In the genomic region with DNA sequence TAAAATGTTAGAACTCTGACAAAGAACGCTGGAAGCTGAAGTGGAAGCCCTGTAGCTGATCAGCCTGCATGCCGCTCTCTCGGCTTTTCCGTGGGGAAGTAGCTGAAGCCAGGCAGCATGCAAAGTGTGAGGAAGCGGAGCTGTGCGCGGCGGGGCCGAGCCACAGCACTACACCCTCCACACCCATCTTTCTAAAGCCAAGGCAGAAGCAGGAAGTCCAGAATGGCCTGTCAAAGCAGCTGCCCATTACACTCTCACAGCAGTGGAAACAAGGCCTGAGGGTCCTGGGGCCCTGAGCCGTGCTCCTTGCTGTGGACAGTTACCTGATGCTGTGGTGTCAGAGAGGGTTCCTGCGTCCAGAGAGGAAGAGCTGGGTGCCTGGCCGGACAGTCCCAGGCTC, we compare ENCODE assay signal across 1 cellular context.
TF ChIP-seq lines count a peak whose summit lies in the region.

No MANE protein-coding gene starts in this region.

TF ChIP-seq in HepG2, 621 proteins besides CTCF, POLR2A, EP300 and RAD21:
- TF ChIP-seq NFIC (IDR thresholded peaks at IDR 0.05; ENCODE audit: low read length) = no peak
- TF ChIP-seq TOPORS (CRISPR knock-in tag; IDR thresholded peaks at IDR 0.05) = no peak
- no peak for TF ChIP-seq ZNF761 (CRISPR knock-in tag; conservative IDR thresholded peaks at IDR 0.05)
- TF ChIP-seq TBP (CRISPR knock-in tag; IDR thresholded peaks at IDR 0.05) = no peak
- TF ChIP-seq ZNF225 (CRISPR knock-in tag; IDR thresholded peaks at IDR 0.05) = no peak
- TF ChIP-seq, protein P1, sequence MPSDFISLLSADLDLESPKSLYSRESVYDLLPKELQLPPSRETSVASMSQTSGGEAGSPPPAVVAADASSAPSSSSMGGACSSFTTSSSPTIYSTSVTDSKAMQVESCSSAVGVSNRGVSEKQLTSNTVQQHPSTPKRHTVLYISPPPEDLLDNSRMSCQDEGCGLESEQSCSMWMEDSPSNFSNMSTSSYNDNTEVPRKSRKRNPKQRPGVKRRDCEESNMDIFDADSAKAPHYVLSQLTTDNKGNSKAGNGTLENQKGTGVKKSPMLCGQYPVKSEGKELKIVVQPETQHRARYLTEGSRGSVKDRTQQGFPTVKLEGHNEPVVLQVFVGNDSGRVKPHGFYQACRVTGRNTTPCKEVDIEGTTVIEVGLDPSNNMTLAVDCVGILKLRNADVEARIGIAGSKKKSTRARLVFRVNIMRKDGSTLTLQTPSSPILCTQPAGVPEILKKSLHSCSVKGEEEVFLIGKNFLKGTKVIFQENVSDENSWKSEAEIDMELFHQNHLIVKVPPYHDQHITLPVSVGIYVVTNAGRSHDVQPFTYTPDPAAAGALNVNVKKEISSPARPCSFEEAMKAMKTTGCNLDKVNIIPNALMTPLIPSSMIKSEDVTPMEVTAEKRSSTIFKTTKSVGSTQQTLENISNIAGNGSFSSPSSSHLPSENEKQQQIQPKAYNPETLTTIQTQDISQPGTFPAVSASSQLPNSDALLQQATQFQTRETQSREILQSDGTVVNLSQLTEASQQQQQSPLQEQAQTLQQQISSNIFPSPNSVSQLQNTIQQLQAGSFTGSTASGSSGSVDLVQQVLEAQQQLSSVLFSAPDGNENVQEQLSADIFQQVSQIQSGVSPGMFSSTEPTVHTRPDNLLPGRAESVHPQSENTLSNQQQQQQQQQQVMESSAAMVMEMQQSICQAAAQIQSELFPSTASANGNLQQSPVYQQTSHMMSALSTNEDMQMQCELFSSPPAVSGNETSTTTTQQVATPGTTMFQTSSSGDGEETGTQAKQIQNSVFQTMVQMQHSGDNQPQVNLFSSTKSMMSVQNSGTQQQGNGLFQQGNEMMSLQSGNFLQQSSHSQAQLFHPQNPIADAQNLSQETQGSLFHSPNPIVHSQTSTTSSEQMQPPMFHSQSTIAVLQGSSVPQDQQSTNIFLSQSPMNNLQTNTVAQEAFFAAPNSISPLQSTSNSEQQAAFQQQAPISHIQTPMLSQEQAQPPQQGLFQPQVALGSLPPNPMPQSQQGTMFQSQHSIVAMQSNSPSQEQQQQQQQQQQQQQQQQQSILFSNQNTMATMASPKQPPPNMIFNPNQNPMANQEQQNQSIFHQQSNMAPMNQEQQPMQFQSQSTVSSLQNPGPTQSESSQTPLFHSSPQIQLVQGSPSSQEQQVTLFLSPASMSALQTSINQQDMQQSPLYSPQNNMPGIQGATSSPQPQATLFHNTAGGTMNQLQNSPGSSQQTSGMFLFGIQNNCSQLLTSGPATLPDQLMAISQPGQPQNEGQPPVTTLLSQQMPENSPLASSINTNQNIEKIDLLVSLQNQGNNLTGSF (CRISPR knock-in tag; IDR thresholded peaks at IDR 0.05) = no peak
- TF ChIP-seq MTF1 (CRISPR knock-in tag; IDR thresholded peaks at IDR 0.05) = no peak
- TF ChIP-seq ZSCAN30 (CRISPR knock-in tag; IDR thresholded peaks at IDR 0.05) = no peak
- no peak for TF ChIP-seq ZZZ3 (CRISPR knock-in tag; IDR thresholded peaks at IDR 0.05; ENCODE audit: borderline replicate concordance)
